11 cellular contexts compared by ENCODE assay signal in the genomic region with DNA sequence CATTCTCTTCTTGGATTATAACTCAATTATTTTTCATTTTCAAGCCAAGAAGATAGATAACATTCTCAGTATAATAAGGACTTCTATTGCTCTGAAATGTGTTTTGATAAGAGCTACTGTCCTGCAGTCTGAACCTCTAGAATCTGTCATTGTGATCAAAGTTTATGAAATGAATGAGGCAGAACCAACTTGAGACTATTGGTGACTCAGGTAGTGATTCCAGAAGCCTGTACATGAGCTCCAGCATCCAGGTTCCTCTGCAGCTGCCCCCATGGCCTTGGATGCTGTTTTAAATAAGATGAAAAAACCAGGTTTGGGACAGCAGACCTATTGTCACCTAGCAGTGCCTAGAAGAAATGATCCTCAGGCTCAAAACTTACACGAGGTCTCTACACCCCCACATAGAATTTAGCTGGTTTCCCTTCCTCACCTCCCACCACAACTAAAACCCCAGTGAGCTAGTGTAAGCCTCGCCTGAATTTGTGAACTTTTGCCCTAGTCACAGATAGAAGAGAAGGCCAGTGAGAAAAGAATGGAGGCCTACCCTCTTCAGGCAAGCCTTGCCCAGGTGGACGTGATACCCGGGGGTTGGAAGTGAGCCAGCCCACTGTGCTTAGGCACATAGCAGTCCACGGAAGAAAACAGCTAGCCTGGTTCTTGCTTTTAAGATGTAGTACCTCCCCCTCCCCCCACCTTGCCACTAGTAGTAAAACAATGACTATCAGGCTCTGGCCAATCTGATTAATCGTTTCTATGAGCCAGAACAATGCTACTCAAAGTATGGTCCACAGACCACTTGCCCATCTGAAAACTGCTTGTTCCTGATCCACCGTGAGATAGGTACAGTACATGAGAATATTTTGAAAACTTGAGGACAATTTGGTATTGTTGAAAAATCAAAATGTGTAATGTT.
DNase-seq lines count a peak whose midpoint lies in the region; ATAC-seq, FAIRE-seq and TF ChIP-seq lines count a peak whose summit lies in the region.
"Had no signal": no experiment of that assay in that cellular context is flagged by ENCODE, and none has a peak within 500 bp of the region (broad histone marks: within the 10 kb centered on the region; RNA-seq: fewer than 3 reads in every experiment).

No MANE protein-coding gene starts in this region.

- H3K79me2 ChIP-seq in hepatocyte, result no peaks in the 10 kb centered on the region

- H3K4me3 Mint-ChIP-seq in effector memory CD8-positive, alpha-beta T cell, result no peak overlapping the region
- H3K4me3 Mint-ChIP-seq: nephron had no signal

- H3K9me2 ChIP-seq in hepatocyte (replicated peaks; ENCODE audit: insufficient read depth), result no peaks in the 10 kb centered on the region

- no peak for TF ChIP-seq POLR2A in GM12891 (IDR thresholded peaks at IDR 0.05; ENCODE audit: low read depth, low read length)

- H3K27ac Mint-ChIP-seq in effector memory CD8-positive, alpha-beta T cell, result peak overlapping the region; percentile 22 to 47
- H3K27ac Mint-ChIP-seq: nephron had no signal

- TF ChIP-seq CTCF in hepatocyte (IDR thresholded peaks at IDR 0.05; ENCODE audit: poor library complexity), result no peak

- no peaks in the 10 kb centered on the region for H3K27me3 Mint-ChIP-seq in effector memory CD8-positive, alpha-beta T cell

- no peak overlapping the region for H3K27ac ChIP-seq in hepatocyte
- H3K27ac ChIP-seq: VCaP had no signal

- DNase-seq in GM12891 (ENCODE audit: insufficient read length, low spot score), result no peak
- DNase-seq in effector memory CD8-positive, alpha-beta T cell, result no peak
- no peak for DNase-seq in hepatocyte (ENCODE audit: low spot score)
- DNase-seq in AG08396 (ENCODE audit: low spot score), result no peak
- no peak for DNase-seq in NCI-H510A (lab: John Stamatoyannopoulos, UW)
- DNase-seq in NCI-H226, result no peak
- DNase-seq: NCI-H1092 treated with DMSO at 0.1 percent for 48 hours had no signal

- peaks cover 7% of the 10 kb centered on the region for H3K36me3 ChIP-seq in hepatocyte (replicated peaks; ENCODE audit: insufficient read depth, low read depth)

- no peaks in the 10 kb centered on the region for H3K9me3 Mint-ChIP-seq in effector memory CD8-positive, alpha-beta T cell
- H3K9me3 Mint-ChIP-seq: nephron had no signal

- no peaks in the 10 kb centered on the region for H4K20me1 ChIP-seq in hepatocyte (ENCODE audit: insufficient read depth, poor library complexity, severe bottlenecking)

- ATAC-seq in GM19395 (IDR thresholded peaks at IDR 0.05; ENCODE audit: unreplicated experiment), result peak; percentile 77
- ATAC-seq in HG03159 (IDR thresholded peaks at IDR 0.05; ENCODE audit: unreplicated experiment), result peak; percentile 81
- ATAC-seq in effector memory CD8-positive, alpha-beta T cell (replicated peaks), result peak; percentile 58

- no peaks in the 10 kb centered on the region for H3K4me1 ChIP-seq in hepatocyte (ENCODE audit: insufficient read depth)

- FAIRE-seq in GM12891 (lab: Jason Lieb, UNC), result peak; percentile 93

- no peak overlapping the region for H3K4me2 ChIP-seq in hepatocyte

- no peaks in the 10 kb centered on the region for H3K9me3 ChIP-seq in hepatocyte (ENCODE audit: low read depth)

- H3K36me3 Mint-ChIP-seq in effector memory CD8-positive, alpha-beta T cell (ENCODE audit: insufficient read depth), result peaks cover 37% of the 10 kb centered on the region

- 87% methylated on average over 7 of the region's 7 CpGs for WGBS in hepatocyte (ENCODE audit: low lambda C conversion rate, missing lambda C conversion rate)

- peaks cover 5 to 8% of the 10 kb centered on the region in 2 donors for H3K4me1 Mint-ChIP-seq in effector memory CD8-positive, alpha-beta T cell (ENCODE audit: low read depth in 2 of 2)

- no peak overlapping the region for H2AFZ ChIP-seq in hepatocyte

- no peak overlapping the region for H3K4me3 ChIP-seq in hepatocyte

- H3K27me3 ChIP-seq in hepatocyte, result no peaks in the 10 kb centered on the region

TF ChIP-seq in GM12891, 5 proteins besides CTCF, POLR2A, EP300 and RAD21:
- no peak for TF ChIP-seq POLR2AphosphoS5 (IDR thresholded peaks at IDR 0.05; ENCODE audit: low read depth, low read length)
- TF ChIP-seq PAX5 (IDR thresholded peaks at IDR 0.05; ENCODE audit: insufficient read depth, low read length, severe bottlenecking), result no peak
- TF ChIP-seq POU2F2 (IDR thresholded peaks at IDR 0.05; ENCODE audit: low read depth, low read length), result no peak
- TF ChIP-seq TAF1 (IDR thresholded peaks at IDR 0.05; ENCODE audit: low read depth, low read length), result no peak
- peak; percentile 89 for TF ChIP-seq SPI1 (IDR thresholded peaks at IDR 0.05; ENCODE audit: low read depth, low read length)
